8 cellular contexts compared by ENCODE assay signal in genomic region chr1:110087812-110088738, GRCh38. TPM values are rescaled to one million over a fixed set of nuclear protein-coding genes. Genes with fewer than 3 reads are reported as not detected.
DNase-seq lines count a peak whose midpoint lies in the region; ATAC-seq and TF ChIP-seq lines count a peak whose summit lies in the region.

No MANE protein-coding gene starts in this region.

- no peak overlapping the region for H3K4me3 ChIP-seq in fibroblast of pulmonary artery (replicated peaks; ENCODE audit: low read depth, low read length)
- no peak overlapping the region for H3K4me3 ChIP-seq in osteoblast (ENCODE audit: insufficient read depth, low read length)

- no peaks in the 10 kb centered on the region for H3K9me3 ChIP-seq in osteoblast (ENCODE audit: low read depth, low read length)

- no peaks in the 10 kb centered on the region for H3K79me2 ChIP-seq in osteoblast (ENCODE audit: insufficient read depth, low read length)

- no peak overlapping the region for H2AFZ ChIP-seq in osteoblast (ENCODE audit: low read length)

- H3K36me3 ChIP-seq in osteoblast (ENCODE audit: insufficient read depth, low read length), result no peaks in the 10 kb centered on the region

- ATAC-seq in HG03280 (IDR thresholded peaks at IDR 0.05; ENCODE audit: unreplicated experiment), result peak; percentile 61
- no peak for ATAC-seq in GM18519 (IDR thresholded peaks at IDR 0.05; ENCODE audit: low FRiP score, unreplicated experiment)

- peak; percentile 72 for DNase-seq in 8988T
- peak; percentile 88 for DNase-seq in GM03348 (ENCODE audit: low spot score)
- DNase-seq in NCI-H460 (ENCODE audit: extremely low read depth, low read depth), result peak; percentile 36
- peak; percentile 66 for DNase-seq in activated CD8-positive, alpha-beta memory T cell treated with anti-CD3 and anti-CD28 coated beads, Interleukin-2, amount 50 U/mL, for 48 hours
- DNase-seq in fibroblast of pulmonary artery (ENCODE audit: low read depth), result peak; percentile 68
- DNase-seq in osteoblast (ENCODE audit: insufficient read length, low spot score, missing footprints), result peak; percentile 97

- peaks cover 8% of the 10 kb centered on the region for H3K4me1 ChIP-seq in osteoblast (ENCODE audit: insufficient read depth, low read length)

- peaks cover 48% of the 10 kb centered on the region for H3K27me3 ChIP-seq in osteoblast (ENCODE audit: insufficient read depth, low read length)

- peak; percentile 74 for TF ChIP-seq CTCF in fibroblast of pulmonary artery (IDR thresholded peaks at IDR 0.05; ENCODE audit: low read length, missing control alignments)
- peak; percentile 71 for TF ChIP-seq CTCF in osteoblast (IDR thresholded peaks at IDR 0.05; ENCODE audit: extremely low read depth, low read depth, low read length)

- H3K4me2 ChIP-seq in osteoblast (ENCODE audit: insufficient read depth, low read length), result no peak overlapping the region

- H4K20me1 ChIP-seq in osteoblast (ENCODE audit: insufficient read depth, low read length), result no peaks in the 10 kb centered on the region

- no peak overlapping the region for H3K27ac ChIP-seq in osteoblast (ENCODE audit: low read depth, low read length)

RNA-seq across cellular contexts. Expression of gene ALX3, which starts 17.6 kb away (rescaled TPM):
- not detected in 2 replicates for total RNA-seq in NCI-H460 (2014; rRNA removed; shearing (Covaris generic))
- not detected in 2 replicates for polyA plus RNA-seq in NCI-H460 (2014; cell fraction: nucleus; rRNA removed)
- total RNA-seq in osteoblast, result not detected in 2 replicates

RNA-seq across cellular contexts. Expression of gene UBL4B, which starts 24.2 kb away (rescaled TPM):
- not detected in 2 replicates for total RNA-seq in NCI-H460 (2014; rRNA removed; shearing (Covaris generic))
- not detected in 2 replicates for polyA plus RNA-seq in NCI-H460 (2014; cell fraction: nucleus; rRNA removed)
- total RNA-seq in osteoblast, result 1.1 and 1.8 TPM in 2 replicates

RNA-seq across cellular contexts. Expression of gene STRIP1, which starts 53.7 kb away (rescaled TPM):
- 20.8 and 22.5 TPM in 2 replicates for total RNA-seq in NCI-H460 (2014; rRNA removed; shearing (Covaris generic))
- 33.1 and 45.8 TPM in 2 replicates for polyA plus RNA-seq in NCI-H460 (2014; cell fraction: nucleus; rRNA removed)
- total RNA-seq in osteoblast, result 51.0 and 51.4 TPM in 2 replicates

Comparison
In these comparisons a context has a peak if more than half of its experiments do, and no peak if none do; other contexts are left out.
1. DNase-seq: peak in every context shown above with its lines; median percentile 97 in osteoblast; 88 in GM03348; 72 in 8988T; 68 in fibroblast of pulmonary artery; 66 in activated CD8-positive, alpha-beta memory T cell treated with anti-CD3 and anti-CD28 coated beads, Interleukin-2, amount 50 U/mL, for 48 hours; 36 in NCI-H460.